9 cellular contexts compared by ENCODE assay signal in the genomic region with DNA sequence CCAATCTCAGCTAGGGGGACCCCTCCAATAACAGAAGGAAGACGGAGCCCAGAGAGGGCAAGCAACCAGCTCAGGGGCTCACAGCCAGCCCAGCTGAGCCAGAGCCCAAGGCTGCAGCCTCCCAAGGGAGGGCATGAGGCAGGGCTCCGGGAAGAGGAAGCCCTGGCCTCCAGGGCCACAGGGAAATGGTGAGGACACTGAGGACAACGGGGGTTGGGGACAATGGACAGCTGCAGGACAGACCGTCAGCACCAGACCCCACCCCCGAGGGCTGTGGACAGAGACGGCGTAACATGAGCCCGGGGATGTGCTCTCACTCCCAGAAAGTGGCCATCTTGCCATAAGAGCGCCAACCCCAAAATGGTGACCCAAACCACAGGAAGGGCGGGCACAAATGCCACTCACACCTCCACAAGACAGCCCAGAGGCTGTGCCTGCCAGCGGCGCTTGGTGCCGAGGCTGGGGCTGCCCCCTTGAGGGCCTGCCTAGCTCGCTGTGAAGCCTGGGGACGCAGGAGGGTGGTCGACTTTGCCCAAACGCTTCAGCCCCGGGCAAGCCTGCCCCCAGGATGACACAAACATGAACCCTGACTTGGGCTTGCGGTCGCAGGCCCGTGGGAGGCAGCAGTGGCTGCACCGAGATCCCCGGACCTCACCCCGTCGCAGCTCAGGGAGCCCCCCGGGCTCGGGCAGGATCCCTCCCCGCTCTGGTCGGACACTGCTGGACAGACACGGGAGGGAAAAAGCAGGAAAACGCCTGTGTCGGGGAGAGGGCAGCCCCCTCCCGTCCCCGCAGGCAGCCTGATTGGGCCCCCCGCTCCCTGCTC. TPM values are rescaled to one million over a fixed set of nuclear protein-coding genes. Genes with fewer than 3 reads are reported as not detected.
A peak's percentile ranks its signal among the peaks of the same experiment; 100 is the strongest.
DNase-seq lines count a peak whose midpoint lies in the region; ATAC-seq and TF ChIP-seq lines count a peak whose summit lies in the region.
"Had no signal": no experiment of that assay in that cellular context is flagged by ENCODE, and none has a peak within 500 bp of the region (broad histone marks: within the 10 kb centered on the region; RNA-seq: fewer than 3 reads in every experiment).

No MANE protein-coding gene starts in this region.

- POLR2A ChIA-PET in RWPE1 (lab: Yijun Ruan, JAX; ENCODE audit: low non-redundant PET), result no interaction called here

- CTCF ChIA-PET in RWPE1 (lab: Yijun Ruan, JAX), result interaction anchor here (1.2 kb wide), 1 partner anchor 18 kb away, joined by 5 read pairs; no protein-coding TSS in a partner anchor

- TF ChIP-seq CTCF in GM06990 (IDR thresholded peaks at IDR 0.05; ENCODE audit: insufficient read depth, low read length, poor library complexity, severe bottlenecking) (no peak), RWPE1 (conservative IDR thresholded peaks at IDR 0.05; ENCODE audit: low read depth) (no peak), retinal pigment epithelial cell (conservative IDR thresholded peaks at IDR 0.05; ENCODE audit: low read depth, low read length) (no peak), gastroesophageal sphincter (IDR thresholded peaks at IDR 0.05) (no peak)

- DNase-seq in GM06990 (ENCODE audit: extremely low read depth, insufficient read length) (no peak), RWPE1 (ENCODE audit: low spot score) (no peak), retinal pigment epithelial cell (ENCODE audit: low read depth) (no peak), mucosa of gallbladder (ENCODE audit: low spot score) (no peak), occipital lobe (lab: John Stamatoyannopoulos, UW) (no peak), dedifferentiated amniotic fluid mesenchymal stem cell (ENCODE audit: extremely low spot score) (no peak)

- TF ChIP-seq POLR2A in gastroesophageal sphincter (IDR thresholded peaks at IDR 0.05), result no peak

- H3K27ac ChIP-seq in RWPE1 (peak overlapping the region; percentile 69), gastroesophageal sphincter (peak overlapping the region in 2 of 4 donors; percentile 19 to 27)

- no peak for ATAC-seq in gastroesophageal sphincter

- no peaks in the 10 kb centered on the region for H3K9me3 ChIP-seq in iPS-15b (ENCODE audit: control insufficient read depth, insufficient read depth, low read length)
- H3K9me3 ChIP-seq in gastroesophageal sphincter, result no peaks in the 10 kb centered on the region

- H3K36me3 ChIP-seq in GM06990 (ENCODE audit: control insufficient read depth, insufficient read depth, low read length) (no peaks in the 10 kb centered on the region), iPS-15b (ENCODE audit: control insufficient read depth, insufficient read depth, low read length) (peaks cover 9% of the 10 kb centered on the region), gastroesophageal sphincter (peaks cover 0 to 25% of the 10 kb centered on the region in 2 donors)

- WGBS in gastroesophageal sphincter (ENCODE audit: low coverage in 1 of 2), 2 donors, result 47% methylated on average over 3 of the region's 35 CpGs; no CpG with 5 or more reads in 1 of the 2 donors

- peaks cover 25% of the 10 kb centered on the region for H3K4me1 ChIP-seq in iPS-15b (ENCODE audit: control insufficient read depth, insufficient read depth, low read length)
- H3K4me1 ChIP-seq in gastroesophageal sphincter, result peaks cover 0 to 31% (median 0%) of the 10 kb centered on the region in 3 donors

- H3K27me3 ChIP-seq in GM06990 (replicated peaks; ENCODE audit: control insufficient read depth, insufficient read depth, low read length) (no peaks in the 10 kb centered on the region; the same call in 1 of the 2 replicates), iPS-15b (ENCODE audit: control insufficient read depth, insufficient read depth, low read length) (no peaks in the 10 kb centered on the region), gastroesophageal sphincter (peaks cover 5% of the 10 kb centered on the region)

- H3K4me3 ChIP-seq in GM06990 (replicated peaks; ENCODE audit: low read depth, low read length) (peak overlapping the region; percentile 21; the same call in 1 of the 2 replicates), iPS-15b (ENCODE audit: low read depth, low read length) (peak overlapping the region; percentile 63), retinal pigment epithelial cell (ENCODE audit: low read length) (peak overlapping the region; percentile 22), gastroesophageal sphincter (peak overlapping the region in 1 of 2 donors; percentile 12)

- TF ChIP-seq EP300 in gastroesophageal sphincter (IDR thresholded peaks at IDR 0.05), result no peak

- peak overlapping the region; percentile 47 for H3K9ac ChIP-seq in iPS-15b (ENCODE audit: low read depth, low read length)

RNA-seq across cellular contexts. Expression of a gene that starts 10.5 kb away (rescaled TPM):
- total RNA-seq in mucosa of gallbladder (1.4 TPM), gastroesophageal sphincter (under 1 TPM in 2 of 4 donors, not detected in 2; 0.31 to 0.59 TPM), occipital lobe (5.9 TPM)

RNA-seq across cellular contexts. Expression of a gene that starts 19.8 kb away (rescaled TPM):
- total RNA-seq in mucosa of gallbladder (not detected), gastroesophageal sphincter (not detected), occipital lobe (not detected)
- total RNA-seq: Daoy had no signal
